ENCODE assay signal across 13 cellular contexts in genomic region chr5:56056875-56057274, GRCh38.
DNase-seq lines count a peak whose midpoint lies in the region; ATAC-seq and TF ChIP-seq lines count a peak whose summit lies in the region.
"Had no signal": no experiment of that assay in that cellular context is flagged by ENCODE, and none has a peak within 500 bp of the region (broad histone marks: within the 10 kb centered on the region; RNA-seq: fewer than 3 reads in every experiment).

No MANE protein-coding gene starts in this region.

- no peak overlapping the region for H3K4me2 ChIP-seq in neural progenitor cell

- TF ChIP-seq CTCF in neural progenitor cell (IDR thresholded peaks at IDR 0.05), result no peak

- DNase-seq in neural progenitor cell (ENCODE audit: low spot score) (no peak), HPDE6-E6E7 (ENCODE audit: extremely low spot score) (no peak), T-helper 2 cell (no peak), midbrain (lab: John Stamatoyannopoulos, UW) (no peak)
- DNase-seq: caudate nucleus, DMS 273 treated with DMSO at 0.1 percent for 48 hours, NCI-H748 treated with DMSO at 0.1 percent for 48 hours had no signal

- H4K20me1 ChIP-seq in neural progenitor cell (ENCODE audit: low read depth), result no peaks in the 10 kb centered on the region

- no peaks in the 10 kb centered on the region for H3K4me1 ChIP-seq in neural progenitor cell

- H3K27me3 ChIP-seq in neural progenitor cell, result no peaks in the 10 kb centered on the region
- H3K27me3 ChIP-seq: vagina had no signal

- no peaks in the 10 kb centered on the region for H3F3A ChIP-seq in neural progenitor cell (ENCODE audit: low read depth)

- H2AFZ ChIP-seq in neural progenitor cell (replicated peaks), result no peak overlapping the region

- peak overlapping the region; percentile 77 for H3K27ac Mint-ChIP-seq in activated naive CD8-positive, alpha-beta T cell
- H3K27ac Mint-ChIP-seq in neural progenitor cell, result no peak overlapping the region

- peaks cover 76% of the 10 kb centered on the region for H3K4me1 Mint-ChIP-seq in activated naive CD8-positive, alpha-beta T cell (ENCODE audit: low read depth)
- H3K4me1 Mint-ChIP-seq in neural progenitor cell, result no peaks in the 10 kb centered on the region

- H3K4me3 ChIP-seq in neural progenitor cell, result no peak overlapping the region
- H3K4me3 ChIP-seq: SK-N-MC, vagina had no signal

- no peaks in the 10 kb centered on the region for H3K9me3 ChIP-seq in neural progenitor cell (ENCODE audit: low read depth)
- H3K9me3 ChIP-seq: vagina had no signal

- no peak overlapping the region for H3K9ac ChIP-seq in neural progenitor cell

- no peaks in the 10 kb centered on the region for H3K36me3 ChIP-seq in neural progenitor cell
- H3K36me3 ChIP-seq: vagina had no signal

- H3K27ac ChIP-seq in neural progenitor cell, result no peak overlapping the region
- H3K27ac ChIP-seq: SK-N-MC, vagina had no signal

- H3K79me2 ChIP-seq in neural progenitor cell (ENCODE audit: low read depth), result no peaks in the 10 kb centered on the region

- no peaks in the 10 kb centered on the region for H3K27me3 Mint-ChIP-seq in activated naive CD8-positive, alpha-beta T cell
- no peaks in the 10 kb centered on the region for H3K27me3 Mint-ChIP-seq in neural progenitor cell (ENCODE audit: insufficient read depth, low read depth)

- H3K36me3 Mint-ChIP-seq in activated naive CD8-positive, alpha-beta T cell, result peaks cover 19% of the 10 kb centered on the region
- no peaks in the 10 kb centered on the region for H3K36me3 Mint-ChIP-seq in neural progenitor cell

- H3K9me3 Mint-ChIP-seq in activated naive CD8-positive, alpha-beta T cell (ENCODE audit: low read depth), result no peaks in the 10 kb centered on the region
- H3K9me3 Mint-ChIP-seq in neural progenitor cell, result peaks cover 9% of the 10 kb centered on the region

- H3K4me3 Mint-ChIP-seq in activated naive CD8-positive, alpha-beta T cell, result peak overlapping the region; percentile 3
- no peak overlapping the region for H3K4me3 Mint-ChIP-seq in neural progenitor cell

- ATAC-seq in GM18511 (IDR thresholded peaks at IDR 0.05; ENCODE audit: unreplicated experiment) (peak; percentile 75), GM21360 (IDR thresholded peaks at IDR 0.05; ENCODE audit: unreplicated experiment) (peak; percentile 70), HG03064 (IDR thresholded peaks at IDR 0.05; ENCODE audit: low read depth, unreplicated experiment) (peak; percentile 82)
